1 cellular context compared by ENCODE assay signal in genomic region chr11:19220903-19221682, GRCh38.
TF ChIP-seq lines count a peak whose summit lies in the region.

No MANE protein-coding gene starts in this region.

TF ChIP-seq in SK-N-SH treated with all-trans-retinoic acid at 6 μM for 48 hours, 23 proteins besides CTCF, POLR2A, EP300 and RAD21 (continued from another document):
- no peak for TF ChIP-seq TSHZ2 (CRISPR knock-in tag; IDR thresholded peaks at IDR 0.05)
- TF ChIP-seq POU6F1 (CRISPR knock-in tag; IDR thresholded peaks at IDR 0.05; ENCODE audit: borderline replicate concordance, low read depth) = no peak
- TF ChIP-seq ZFP3 (CRISPR knock-in tag; IDR thresholded peaks at IDR 0.05) = no peak
- TF ChIP-seq PATZ1 (CRISPR knock-in tag; IDR thresholded peaks at IDR 0.05; ENCODE audit: borderline replicate concordance) = no peak
- no peak for TF ChIP-seq CSRNP3 (CRISPR knock-in tag; IDR thresholded peaks at IDR 0.05)
- no peak for TF ChIP-seq SNAI2 (CRISPR knock-in tag; IDR thresholded peaks at IDR 0.05)
- TF ChIP-seq ZNF8 (CRISPR knock-in tag; IDR thresholded peaks at IDR 0.05) = no peak
- no peak for TF ChIP-seq CREB5 (CRISPR knock-in tag; IDR thresholded peaks at IDR 0.05; ENCODE audit: low read depth)
- TF ChIP-seq ARNTL (CRISPR knock-in tag; IDR thresholded peaks at IDR 0.05; ENCODE audit: borderline replicate concordance, low read depth) = no peak
- no peak for TF ChIP-seq TOX (CRISPR knock-in tag; IDR thresholded peaks at IDR 0.05; ENCODE audit: borderline replicate concordance)
- no peak for TF ChIP-seq CSDC2 (CRISPR knock-in tag; IDR thresholded peaks at IDR 0.05)
- no peak for TF ChIP-seq GLIS3 (CRISPR knock-in tag; IDR thresholded peaks at IDR 0.05)
- no peak for TF ChIP-seq ZNF70 (CRISPR knock-in tag; IDR thresholded peaks at IDR 0.05)
- TF ChIP-seq OSR1 (CRISPR knock-in tag; IDR thresholded peaks at IDR 0.05) = no peak
- TF ChIP-seq RARB (CRISPR knock-in tag; IDR thresholded peaks at IDR 0.05) = no peak
